ENCODE assay signal across 16 cellular contexts in genomic region chr5:74380193-74380592, GRCh38.
"Had no signal": no experiment of that assay in that cellular context is flagged by ENCODE, and none has a peak within 500 bp of the region (broad histone marks: within the 10 kb centered on the region; RNA-seq: fewer than 3 reads in every experiment).

No MANE protein-coding gene starts in this region.

- H3K4me2 ChIP-seq: smooth muscle cell had no signal

- H3K9me3 ChIP-seq: esophagus squamous epithelium, gastroesophageal sphincter, pancreas, psoas muscle had no signal

- H3K36me3 ChIP-seq: esophagus squamous epithelium, gastroesophageal sphincter, pancreas had no signal

- FAIRE-seq: pancreas, urothelium cell line had no signal

- DNase-seq: central memory CD4-positive, alpha-beta T cell; effector memory CD8-positive, alpha-beta T cell; esophagus squamous epithelium; foreskin fibroblast; glutamatergic neuron; islet precursor cell; left ventricle myocardium superior; mesendoderm; naive thymus-derived CD4-positive, alpha-beta T cell; pancreas; psoas muscle; stimulated activated CD4-positive, alpha-beta T cell treated with anti-CD3 and anti-CD28 coated beads, Interleukin-2, amount 100 ng/mL, for 48 hours; stimulated activated naive CD4-positive, alpha-beta T cell treated with Interleukin-2 at 50 U/mL for 16 hours had no signal

- H3K4me1 ChIP-seq: pancreas had no signal

- ATAC-seq: effector memory CD8-positive, alpha-beta T cell; gastroesophageal sphincter; left ventricle myocardium superior; naive thymus-derived CD4-positive, alpha-beta T cell; psoas muscle had no signal

- H3K4me3 ChIP-seq: esophagus squamous epithelium, gastroesophageal sphincter, pancreas, psoas muscle, smooth muscle cell had no signal

- H3K27ac ChIP-seq: esophagus squamous epithelium, gastroesophageal sphincter, pancreas, psoas muscle had no signal

- H3K27me3 ChIP-seq: esophagus squamous epithelium, gastroesophageal sphincter, pancreas had no signal
